Comparison of ENCODE assay signal across 1 cellular context in genomic region chr3:143865302-143865701, GRCh38.
TF ChIP-seq lines count a peak whose summit lies in the region.

No MANE protein-coding gene starts in this region.

TF ChIP-seq in HepG2, 621 proteins besides CTCF, POLR2A, EP300 and RAD21:
- TF ChIP-seq ATF7 (IDR thresholded peaks at IDR 0.05), result 0 out of 2 replicates have a peak, but pooled peaks have one; percentile 20
- TF ChIP-seq ATF7 (CRISPR knock-in tag; IDR thresholded peaks at IDR 0.05), result no peak
- peak; percentile 22; the same call in 1 of the 2 replicates for TF ChIP-seq CEBPB (IDR thresholded peaks at IDR 0.05; ENCODE audit: borderline replicate concordance, low read depth, low read length)
- no peak for TF ChIP-seq KDM4B (CRISPR knock-in tag; IDR thresholded peaks at IDR 0.05)
- no peak for TF ChIP-seq FOXK2 (IDR thresholded peaks at IDR 0.05)
